ENCODE assay signal across 12 cellular contexts in the genomic region with DNA sequence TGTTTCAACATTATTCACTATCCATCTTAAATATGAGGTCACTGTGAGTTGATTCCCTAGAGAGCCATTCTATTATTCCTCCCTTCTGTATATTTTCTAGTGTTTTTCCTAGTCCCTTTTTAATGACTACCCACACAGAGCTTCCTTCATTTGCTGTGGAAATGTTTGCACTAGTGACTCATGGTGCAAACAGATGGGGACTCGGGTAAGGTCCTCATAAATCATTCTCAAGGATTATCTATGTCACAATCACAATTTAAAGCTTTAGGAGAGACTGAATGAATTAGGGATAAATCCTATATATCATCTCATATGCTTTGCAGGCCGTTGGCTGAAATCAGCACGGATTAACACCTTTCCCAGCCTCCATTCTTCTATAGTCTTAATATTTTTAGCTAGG.
DNase-seq lines count a peak whose midpoint lies in the region; ATAC-seq and TF ChIP-seq lines count a peak whose summit lies in the region.
"Had no signal": no experiment of that assay in that cellular context is flagged by ENCODE, and none has a peak within 500 bp of the region (broad histone marks: within the 10 kb centered on the region; RNA-seq: fewer than 3 reads in every experiment).

No MANE protein-coding gene starts in this region.

- peaks cover 40% of the 10 kb centered on the region for H3K4me1 Mint-ChIP-seq in brain
- H3K4me1 Mint-ChIP-seq: activated CD4-positive, alpha-beta memory T cell treated with anti-CD3 and anti-CD28 coated beads, Interleukin-2, amount 10 ng/mL, durations not matched to agents 7 days and 5 days; IgD-negative memory B cell had no signal

- peak overlapping the region in 1 of 5 experiments; percentile 2 for H3K4me3 Mint-ChIP-seq in brain
- H3K4me3 Mint-ChIP-seq: activated CD4-positive, alpha-beta memory T cell treated with anti-CD3 and anti-CD28 coated beads, Interleukin-2, amount 10 ng/mL, durations not matched to agents 7 days and 5 days; IgD-negative memory B cell had no signal

- peaks cover 8% of the 10 kb centered on the region for H3K27me3 Mint-ChIP-seq in brain
- H3K27me3 Mint-ChIP-seq: activated CD4-positive, alpha-beta memory T cell treated with anti-CD3 and anti-CD28 coated beads, Interleukin-2, amount 10 ng/mL, durations not matched to agents 7 days and 5 days; IgD-negative memory B cell had no signal

- peak overlapping the region in 3 of 5 experiments; percentile 8 to 70 (median 16) for H3K27ac Mint-ChIP-seq in brain
- H3K27ac Mint-ChIP-seq: activated CD4-positive, alpha-beta memory T cell treated with anti-CD3 and anti-CD28 coated beads, Interleukin-2, amount 10 ng/mL, durations not matched to agents 7 days and 5 days; IgD-negative memory B cell had no signal

- DNase-seq in NCI-H2171 treated with DMSO at 0.1 percent for 48 hours (lab: John Stamatoyannopoulos, UW) (peak; percentile 3), NCI-H2171 (lab: John Stamatoyannopoulos, UW) (no peak), NCI-H345 treated with DMSO at 0.1 percent for 48 hours (lab: John Stamatoyannopoulos, UW; ENCODE audit: unreplicated experiment) (peak; percentile 53), HCEC 1CT (no peak)
- DNase-seq: activated CD4-positive, alpha-beta memory T cell treated with anti-CD3 and anti-CD28 coated beads, Interleukin-2, amount 10 ng/mL, durations not matched to agents 7 days and 5 days; activated effector memory CD4-positive, alpha-beta T cell treated with anti-CD3 and anti-CD28 coated beads, Interleukin-2, amount 50 U/mL, for 16 hours; testis had no signal

- TF ChIP-seq CTCF in brain (conservative IDR thresholded peaks at IDR 0.05) = no peak

- H3K9me3 Mint-ChIP-seq in brain = peaks cover 0 to 5% (median 4%) of the 10 kb centered on the region in 5 experiments

- ATAC-seq in HG02884 (IDR thresholded peaks at IDR 0.05; ENCODE audit: unreplicated experiment) (no peak), HG02610 (IDR thresholded peaks at IDR 0.05; ENCODE audit: unreplicated experiment) (no peak), GM19395 (IDR thresholded peaks at IDR 0.05; ENCODE audit: unreplicated experiment) (no peak)

- no peaks in the 10 kb centered on the region for H3K36me3 Mint-ChIP-seq in brain
- H3K36me3 Mint-ChIP-seq: IgD-negative memory B cell had no signal

Comparison
In these comparisons a context has a peak if more than half of its experiments do, and no peak if none do; other contexts are left out.
1. DNase-seq: peak in NCI-H2171 treated with DMSO at 0.1 percent for 48 hours (single experiment) and NCI-H345 treated with DMSO at 0.1 percent for 48 hours (single experiment); none in NCI-H2171 (single experiment) and HCEC 1CT (single experiment).